Comparison of ENCODE assay signal across 13 cellular contexts in the genomic region with DNA sequence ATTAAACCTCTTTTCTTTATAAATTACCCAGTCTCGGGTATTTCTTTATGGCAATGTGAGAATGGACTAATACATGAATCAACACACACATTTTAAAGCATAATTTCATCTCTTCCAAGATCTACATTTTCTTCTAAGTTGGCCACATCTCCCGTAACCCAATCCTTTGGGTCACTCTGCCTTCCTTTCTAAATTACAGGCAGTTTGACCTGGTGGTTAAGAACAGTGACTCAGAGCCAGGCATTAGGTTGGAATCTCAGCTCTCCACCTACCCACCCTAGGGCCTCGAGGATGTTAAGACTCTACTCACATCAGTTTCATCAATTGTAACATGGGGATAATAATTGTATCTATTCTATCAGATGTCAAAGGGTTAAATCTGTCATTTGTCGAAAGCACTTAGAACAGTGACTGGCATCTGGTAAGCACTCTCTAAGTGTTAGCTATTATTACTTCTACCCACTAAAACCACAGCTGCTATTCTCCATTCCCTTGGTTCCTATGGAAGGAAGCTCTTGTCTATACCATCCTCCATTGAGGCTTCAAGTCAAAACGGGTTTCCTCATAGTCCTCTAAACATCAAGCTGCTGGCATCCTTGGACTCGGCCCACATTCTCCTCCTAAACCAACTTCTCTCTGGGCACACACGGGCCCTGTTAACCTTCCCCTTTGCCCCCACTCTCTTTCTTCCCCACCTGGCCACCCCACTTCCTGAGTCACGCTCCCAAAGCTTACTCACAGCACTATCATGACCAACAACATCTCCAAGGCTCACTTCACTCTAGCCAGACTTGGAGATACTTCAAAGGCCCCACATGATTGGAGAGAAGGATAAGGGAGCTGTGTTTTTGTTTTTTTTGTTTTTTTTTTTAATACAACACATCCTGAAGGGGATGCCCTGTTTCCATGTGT.
A peak's percentile ranks its signal among the peaks of the same experiment; 100 is the strongest.
DNase-seq lines count a peak whose midpoint lies in the region.
"Had no signal": no experiment of that assay in that cellular context is flagged by ENCODE, and none has a peak within 500 bp of the region (broad histone marks: within the 10 kb centered on the region; RNA-seq: fewer than 3 reads in every experiment).

No MANE protein-coding gene starts in this region.

- H3K9me3 ChIP-seq in esophagus (ENCODE audit: control insufficient read depth in 2 of 2, insufficient read depth in 1 of 2, low read depth in 1 of 2, low read length in 1 of 2) (no peaks in the 10 kb centered on the region), neuron (ENCODE audit: low read length) (no peaks in the 10 kb centered on the region)
- H3K9me3 ChIP-seq: SJSA1 had no signal

- peaks cover 0 to 2% of the 10 kb centered on the region in 2 donors for H3K36me3 ChIP-seq in esophagus (ENCODE audit: control insufficient read depth in 2 of 2, insufficient read depth in 2 of 2, low read length in 1 of 2)
- no peaks in the 10 kb centered on the region for H3K36me3 ChIP-seq in neuron (ENCODE audit: insufficient read depth, low read length)
- H3K36me3 ChIP-seq: cardiac muscle cell, SJSA1 had no signal

- peak overlapping the region; percentile 15 for H2AFZ ChIP-seq in neuron (ENCODE audit: low read depth, low read length)

- H3K27ac ChIP-seq in esophagus (ENCODE audit: low read depth in 2 of 2, low read length in 1 of 2), result peak overlapping the region; percentile 16 to 47
- H3K27ac ChIP-seq: cardiac muscle cell, SJSA1 had no signal

- H3K27me3 ChIP-seq in esophagus (ENCODE audit: control insufficient read depth in 1 of 2, insufficient read depth in 2 of 2, low read length in 2 of 2) (no peaks in the 10 kb centered on the region), neuron (ENCODE audit: insufficient read depth, low read length) (no peaks in the 10 kb centered on the region)
- H3K27me3 ChIP-seq: cardiac muscle cell, SJSA1 had no signal

- WGBS in esophagus, 2 donors, result 76 to 87% methylated on average over 8 of the region's 8 CpGs

- H3K4me1 ChIP-seq in esophagus (ENCODE audit: control insufficient read depth in 2 of 2, insufficient read depth in 2 of 2, low read length in 1 of 2), result no peaks in the 10 kb centered on the region
- H3K4me1 ChIP-seq in neuron (ENCODE audit: insufficient read depth, low read length), result peaks cover 22% of the 10 kb centered on the region
- H3K4me1 ChIP-seq: SJSA1 had no signal

- H3K4me3 ChIP-seq in esophagus (ENCODE audit: low read depth in 1 of 2, low read length in 2 of 2), result no peak overlapping the region
- H3K4me3 ChIP-seq in neuron (ENCODE audit: low read length), result peak overlapping the region; percentile 17
- H3K4me3 ChIP-seq: cardiac muscle cell, SJSA1 had no signal

- peak; percentile 82 for DNase-seq in EH (ENCODE audit: low read depth)
- DNase-seq in NCI-H2227 treated with DMSO at 0.1 percent for 48 hours (lab: John Stamatoyannopoulos, UW), result peak; percentile 13
- no peak for DNase-seq in SK-N-DZ (ENCODE audit: low spot score)
- no peak for DNase-seq in NCI-H1436 treated with DMSO at 0.1 percent for 48 hours (lab: John Stamatoyannopoulos, UW)
- no peak for DNase-seq in A172 (ENCODE audit: low spot score)
- DNase-seq in SHP77 treated with DMSO at 0.1 percent for 48 hours (lab: John Stamatoyannopoulos, UW), result no peak
- DNase-seq: activated CD4-positive, CD25-positive, alpha-beta regulatory T cell; activated T-cell treated with anti-CD3 and anti-CD28 coated beads, Interleukin-2, amount 50 U/mL, for 4 hours; naive B cell had no signal

Comparison
In these comparisons a context has a peak if more than half of its experiments do, and no peak if none do; other contexts are left out.
1. DNase-seq: peak in EH (single experiment) and NCI-H2227 treated with DMSO at 0.1 percent for 48 hours (single experiment); none in SK-N-DZ (single experiment), NCI-H1436 treated with DMSO at 0.1 percent for 48 hours (single experiment), A172 (single experiment) and SHP77 treated with DMSO at 0.1 percent for 48 hours (single experiment).